ENCODE assay signal across 8 cellular contexts in genomic region chr4:140092094-140092820, GRCh38.
DNase-seq lines count a peak whose midpoint lies in the region; ATAC-seq and TF ChIP-seq lines count a peak whose summit lies in the region.

No MANE protein-coding gene starts in this region.

- H3K4me3 ChIP-seq in BE2C (ENCODE audit: low read depth, low read length) (peak overlapping the region; percentile 27), MG63 (no peak overlapping the region), fibroblast of the aortic adventitia (ENCODE audit: low read depth, low read length) (peak overlapping the region; percentile 45), neuron (ENCODE audit: low read length) (peak overlapping the region; percentile 7)

- peak; percentile 35 for ATAC-seq in SK-N-SH treated with all-trans-retinoic acid at 6 μM for 48 hours
- ATAC-seq in GM18861 (IDR thresholded peaks at IDR 0.05; ENCODE audit: unreplicated experiment), result no peak
- ATAC-seq in HG03571 (IDR thresholded peaks at IDR 0.05; ENCODE audit: unreplicated experiment), result no peak
- no peak for ATAC-seq in HG02870 (IDR thresholded peaks at IDR 0.05; ENCODE audit: unreplicated experiment)

- H3K9me3 ChIP-seq in BE2C (no peaks in the 10 kb centered on the region), MG63 (no peaks in the 10 kb centered on the region), neuron (ENCODE audit: low read length) (no peaks in the 10 kb centered on the region)

- H3K4me1 ChIP-seq in BE2C (peaks cover 36% of the 10 kb centered on the region), neuron (ENCODE audit: insufficient read depth, low read length) (peaks cover 32% of the 10 kb centered on the region)

- H3K27me3 ChIP-seq in BE2C, result no peaks in the 10 kb centered on the region
- no peaks in the 10 kb centered on the region for H3K27me3 ChIP-seq in MG63
- no peaks in the 10 kb centered on the region for H3K27me3 ChIP-seq in neuron (ENCODE audit: insufficient read depth, low read length)

- no peak overlapping the region for H2AFZ ChIP-seq in neuron (ENCODE audit: low read depth, low read length)

- no peaks in the 10 kb centered on the region for H3K36me3 ChIP-seq in BE2C
- H3K36me3 ChIP-seq in MG63, result no peaks in the 10 kb centered on the region
- H3K36me3 ChIP-seq in neuron (ENCODE audit: insufficient read depth, low read length), result no peaks in the 10 kb centered on the region

- TF ChIP-seq CTCF in BE2C (IDR thresholded peaks at IDR 0.05; ENCODE audit: low read depth, low read length) (no peak), fibroblast of the aortic adventitia (IDR thresholded peaks at IDR 0.05; ENCODE audit: insufficient read depth, low read length) (no peak)

- peak; percentile 84 for DNase-seq in BE2C
- DNase-seq in MG63, result peak; percentile 8
- no peak for DNase-seq in fibroblast of the aortic adventitia (ENCODE audit: low read depth)

TF ChIP-seq in SK-N-SH treated with all-trans-retinoic acid at 6 μM for 48 hours, 23 proteins besides CTCF, POLR2A, EP300 and RAD21:
- TF ChIP-seq PPARA (CRISPR knock-in tag; IDR thresholded peaks at IDR 0.05; ENCODE audit: borderline replicate concordance) (no peak), TOX (CRISPR knock-in tag; IDR thresholded peaks at IDR 0.05; ENCODE audit: borderline replicate concordance) (no peak), ARNTL (CRISPR knock-in tag; IDR thresholded peaks at IDR 0.05; ENCODE audit: borderline replicate concordance, low read depth) (no peak), CSRNP3 (CRISPR knock-in tag; IDR thresholded peaks at IDR 0.05) (no peak), ISL1 (CRISPR knock-in tag; IDR thresholded peaks at IDR 0.05) (no peak), CREB5 (CRISPR knock-in tag; IDR thresholded peaks at IDR 0.05; ENCODE audit: low read depth) (no peak), PATZ1 (CRISPR knock-in tag; IDR thresholded peaks at IDR 0.05; ENCODE audit: borderline replicate concordance) (no peak), ZFP3 (CRISPR knock-in tag; IDR thresholded peaks at IDR 0.05) (peak; percentile 43; the same call in 1 of the 2 replicates), TCF4 (CRISPR knock-in tag; IDR thresholded peaks at IDR 0.05; ENCODE audit: borderline replicate concordance) (peak; percentile 77; the same call in 1 of the 2 replicates), BACH2 (CRISPR knock-in tag; IDR thresholded peaks at IDR 0.05; ENCODE audit: borderline replicate concordance) (no peak), RARB (CRISPR knock-in tag; IDR thresholded peaks at IDR 0.05) (no peak), ZNF70 (CRISPR knock-in tag; IDR thresholded peaks at IDR 0.05) (no peak), ESRRG (CRISPR knock-in tag; IDR thresholded peaks at IDR 0.05) (no peak), ZC3H10 (CRISPR knock-in tag; IDR thresholded peaks at IDR 0.05) (no peak), CSDC2 (CRISPR knock-in tag; IDR thresholded peaks at IDR 0.05) (no peak), ZNF8 (CRISPR knock-in tag; IDR thresholded peaks at IDR 0.05) (no peak), POU6F1 (CRISPR knock-in tag; IDR thresholded peaks at IDR 0.05; ENCODE audit: borderline replicate concordance, low read depth) (no peak), OSR1 (CRISPR knock-in tag; IDR thresholded peaks at IDR 0.05) (no peak), TSHZ2 (CRISPR knock-in tag; IDR thresholded peaks at IDR 0.05) (peak; percentile 88), ZFP30 (CRISPR knock-in tag; IDR thresholded peaks at IDR 0.05) (no peak), SNAI2 (CRISPR knock-in tag; IDR thresholded peaks at IDR 0.05) (no peak), ZNF565 (CRISPR knock-in tag; conservative IDR thresholded peaks at IDR 0.05; ENCODE audit: low read depth) (no peak), GLIS3 (CRISPR knock-in tag; IDR thresholded peaks at IDR 0.05) (no peak)
